ENCODE assay signal across 27 cellular contexts in genomic region chr19:55347442-55348009, GRCh38. TPM values are rescaled to one million over a fixed set of nuclear protein-coding genes. Genes with fewer than 3 reads are reported as not detected.
"Had no signal": no experiment of that assay in that cellular context is flagged by ENCODE, and none has a peak within 500 bp of the region (broad histone marks: within the 10 kb centered on the region; RNA-seq: fewer than 3 reads in every experiment).

No MANE protein-coding gene starts in this region.

- ATAC-seq: activated CD8-positive, alpha-beta T cell treated with anti-CD3 and anti-CD28 coated beads, Interleukin-2, amount 10 ng/mL, durations not matched to agents 7 days and 5 days; body of pancreas; foreskin keratinocyte; mucosa of descending colon; naive thymus-derived CD4-positive, alpha-beta T cell had no signal

- H3K4me1 ChIP-seq: body of pancreas, foreskin keratinocyte, prostate gland had no signal

- H3K36me3 ChIP-seq: prostate gland had no signal

- H3K9me3 ChIP-seq: body of pancreas, mucosa of descending colon, prostate gland, transverse colon, vagina had no signal

- H3K4me3 Mint-ChIP-seq: activated B cell treated with CpG ODN at 0.5 μM for 24 hours; activated CD4-positive, alpha-beta T cell treated with anti-CD3 and anti-CD28 coated beads, Interleukin-2, amount 10 ng/mL, durations not matched to agents 24 days and 14 days; activated CD8-positive, alpha-beta T cell treated with anti-CD3 and anti-CD28 coated beads, Interleukin-2, amount 10 ng/mL, durations not matched to agents 7 days and 5 days; activated naive CD8-positive, alpha-beta T cell; activated T-cell treated with anti-CD3 and anti-CD28 coated beads, Interleukin-2, amount 50 U/mL, for 72 hours had no signal

- H3K27me3 ChIP-seq: vagina had no signal

- H3K36me3 Mint-ChIP-seq: activated naive CD8-positive, alpha-beta T cell had no signal

- H3K27ac ChIP-seq: body of pancreas, foreskin keratinocyte, prostate gland, skin epidermis, transverse colon, vagina had no signal

- H3K4me3 ChIP-seq: body of pancreas, coronary artery, mucosa of descending colon, prostate gland, skin epidermis, transverse colon, vagina had no signal

- DNase-seq: activated B cell treated with CpG ODN at 0.5 μM for 24 hours; activated CD4-positive, alpha-beta T cell treated with anti-CD3 and anti-CD28 coated beads, Interleukin-2, amount 10 ng/mL, durations not matched to agents 24 days and 14 days; activated CD8-positive, alpha-beta memory T cell treated with anti-CD3 and anti-CD28 coated beads, Interleukin-2, amount 50 U/mL, for 4 hours; activated CD8-positive, alpha-beta T cell treated with anti-CD3 and anti-CD28 coated beads, Interleukin-2, amount 10 ng/mL, durations not matched to agents 7 days and 5 days; activated gamma-delta T cell; activated T-cell treated with anti-CD3 and anti-CD28 coated beads, Interleukin-2, amount 50 U/mL, for 72 hours; amniotic stem cell; body of pancreas; central memory CD4-positive, alpha-beta T cell; effector CD4-positive, alpha-beta T cell; foreskin keratinocyte; head of caudate nucleus; naive thymus-derived CD4-positive, alpha-beta T cell; occipital lobe; stimulated activated CD4-positive, alpha-beta T cell treated with anti-CD3 and anti-CD28 coated beads, Interleukin-15, amount 100 ng/mL, for 24 hours; stimulated activated CD4-positive, alpha-beta T cell treated with anti-CD3 and anti-CD28 coated beads, Interleukin-4, amount 100 ng/mL, for 24 hours; stimulated activated naive CD4-positive, alpha-beta T cell; transverse colon had no signal

- H3K27ac Mint-ChIP-seq: activated B cell treated with CpG ODN at 0.5 μM for 24 hours; activated CD4-positive, alpha-beta T cell treated with anti-CD3 and anti-CD28 coated beads, Interleukin-2, amount 10 ng/mL, durations not matched to agents 24 days and 14 days; activated CD8-positive, alpha-beta T cell treated with anti-CD3 and anti-CD28 coated beads, Interleukin-2, amount 10 ng/mL, durations not matched to agents 7 days and 5 days; activated naive CD8-positive, alpha-beta T cell; activated T-cell treated with anti-CD3 and anti-CD28 coated beads, Interleukin-2, amount 50 U/mL, for 72 hours had no signal

- H3K9me3 Mint-ChIP-seq: activated B cell treated with CpG ODN at 0.5 μM for 24 hours; activated CD4-positive, alpha-beta T cell treated with anti-CD3 and anti-CD28 coated beads, Interleukin-2, amount 10 ng/mL, durations not matched to agents 24 days and 14 days; activated T-cell treated with anti-CD3 and anti-CD28 coated beads, Interleukin-2, amount 50 U/mL, for 72 hours had no signal

RNA-seq across cellular contexts. Expression of gene COX6B2, which starts 7.0 kb away (rescaled TPM):
- total RNA-seq: activated B cell treated with CpG ODN at 0.5 μM for 24 hours, lung microvascular endothelial cell, occipital lobe, right cardiac atrium had no signal
- polyA plus RNA-seq: naive thymus-derived CD4-positive, alpha-beta T cell; right cardiac atrium had no signal

RNA-seq across cellular contexts. Expression of gene GARIN5B, which starts 15.5 kb away (rescaled TPM):
- total RNA-seq: activated B cell treated with CpG ODN at 0.5 μM for 24 hours; activated CD4-positive, alpha-beta T cell treated with anti-CD3 and anti-CD28 coated beads, Interleukin-2, amount 10 ng/mL, durations not matched to agents 24 days and 14 days; activated CD8-positive, alpha-beta T cell treated with anti-CD3 and anti-CD28 coated beads, Interleukin-2, amount 10 ng/mL, durations not matched to agents 7 days and 5 days; body of pancreas; foreskin keratinocyte; lung microvascular endothelial cell; mucosa of descending colon; naive thymus-derived CD4-positive, alpha-beta T cell; occipital lobe; right cardiac atrium; T-helper 1 cell treated with Interleukin-12 subunit alpha and Interleukin-12 subunit beta and Interleukin-4 antibody, amounts not matched to agents 30 ng/mL and 1 ng/mL, for 36 hours; transverse colon; vagina had no signal
- polyA plus RNA-seq: foreskin keratinocyte; naive thymus-derived CD4-positive, alpha-beta T cell; right cardiac atrium had no signal

RNA-seq across cellular contexts. Expression of gene TMEM150B, which starts 22.4 kb away (rescaled TPM):
- total RNA-seq: activated B cell treated with CpG ODN at 0.5 μM for 24 hours; activated T-cell treated with anti-CD3 and anti-CD28 coated beads, Interleukin-2, amount 50 U/mL, for 72 hours; foreskin keratinocyte; lung microvascular endothelial cell; prostate gland; vagina had no signal
- polyA plus RNA-seq: foreskin keratinocyte; naive thymus-derived CD4-positive, alpha-beta T cell had no signal

RNA-seq across cellular contexts. Expression of gene IL11, which starts 22.7 kb away (rescaled TPM):
- total RNA-seq: activated B cell treated with CpG ODN at 0.5 μM for 24 hours; activated CD4-positive, alpha-beta T cell treated with anti-CD3 and anti-CD28 coated beads, Interleukin-2, amount 10 ng/mL, durations not matched to agents 24 days and 14 days; body of pancreas; lung microvascular endothelial cell; right cardiac atrium; vagina had no signal
- polyA plus RNA-seq: naive thymus-derived CD4-positive, alpha-beta T cell; right cardiac atrium had no signal
